ENCODE assay signal across 8 cellular contexts in genomic region chr2:127080226-127080940, GRCh38. TPM values are rescaled to one million over a fixed set of nuclear protein-coding genes. Genes with fewer than 3 reads are reported as not detected.
A peak's percentile ranks its signal among the peaks of the same experiment; 100 is the strongest.
DNase-seq lines count a peak whose midpoint lies in the region; ATAC-seq and TF ChIP-seq lines count a peak whose summit lies in the region.

No MANE protein-coding gene starts in this region.

- no peak overlapping the region for H2BK120ac ChIP-seq in H9 (ENCODE audit: low read depth, low read length, poor library complexity, severe bottlenecking)

- no peak overlapping the region for H3K27ac ChIP-seq in H9 (ENCODE audit: insufficient read length, low read depth, low read length)
- peak overlapping the region; percentile 3 for H3K27ac ChIP-seq in suprapubic skin

- DNase-seq in A172 (ENCODE audit: low spot score): peak; percentile 33
- no peak for DNase-seq in H9
- peak; percentile 21 to 32 for DNase-seq in activated CD4-positive, alpha-beta T cell treated with anti-CD3 and anti-CD28 coated beads, Interleukin-2, amount 50 U/mL, for 24 hours (ENCODE audit: low read depth in 1 of 2, low spot score in 1 of 2)
- DNase-seq in immature natural killer cell: peak in 2 of 3 donors; percentile 59 to 61
- no peak for DNase-seq in suprapubic skin (ENCODE audit: low spot score in 2 of 2)
- no peak for DNase-seq in GM19238 (ENCODE audit: insufficient read length, low spot score)
- no peak for DNase-seq in GM03348 (ENCODE audit: low spot score)

- WGBS in H9 (ENCODE audit: extremely low coverage, insufficient read length, low lambda C conversion rate): no CpG with 5 or more reads among the region's 14 CpGs
- WGBS in suprapubic skin: 90% methylated on average over 13 of the region's 14 CpGs

- TF ChIP-seq POLR2A in suprapubic skin (IDR thresholded peaks at IDR 0.05): no peak

- H3K56ac ChIP-seq in H9 (ENCODE audit: insufficient read length, low read depth, low read length): no peak overlapping the region

- peak overlapping the region in 2 of 3 experiments; percentile 31 to 39; a peak in 2 of 7 replicates for H3K27ac Mint-ChIP-seq in H9
- H3K27ac Mint-ChIP-seq in immature natural killer cell: peak overlapping the region; percentile 96 to 99 (median 98)

- no peaks in the 10 kb centered on the region for H3K27me3 Mint-ChIP-seq in H9 (ENCODE audit: low read depth)
- peaks cover 9 to 30% (median 25%) of the 10 kb centered on the region in 3 donors for H3K27me3 Mint-ChIP-seq in immature natural killer cell (ENCODE audit: low read depth in 3 of 3)

- no peak overlapping the region; the same call in 1 of the 2 replicates for H3K14ac ChIP-seq in H9 (ENCODE audit: insufficient read depth, low read length)

- no peak overlapping the region for H4K5ac ChIP-seq in H9 (ENCODE audit: insufficient read length, low read depth, low read length)

- no peak overlapping the region for H2AFZ ChIP-seq in H9 (ENCODE audit: low read length)

- H3K9me3 ChIP-seq in H9 (ENCODE audit: control insufficient read depth, low read depth, low read length) (no peaks in the 10 kb centered on the region), suprapubic skin (no peaks in the 10 kb centered on the region)

- H2BK20ac ChIP-seq in H9 (ENCODE audit: low read depth, low read length, poor library complexity, severe bottlenecking): no peak overlapping the region

- no peak overlapping the region for H4K91ac ChIP-seq in H9 (ENCODE audit: insufficient read length, low read depth, low read length)

- H4K20me1 ChIP-seq in H9 (ENCODE audit: control insufficient read depth, insufficient read depth, insufficient read length): peaks cover 3% of the 10 kb centered on the region

- TF ChIP-seq EP300 in suprapubic skin (IDR thresholded peaks at IDR 0.05): no peak

- H3K23me2 ChIP-seq in H9 (ENCODE audit: insufficient read length, low read depth, low read length, poor library complexity, severe bottlenecking): no peaks in the 10 kb centered on the region

- H3K18ac ChIP-seq in H9 (ENCODE audit: insufficient read length, low read depth, low read length): no peak overlapping the region

- no peak overlapping the region for H3K23ac ChIP-seq in H9 (ENCODE audit: insufficient read length, low read depth, low read length)

- H3K9ac ChIP-seq in H9 (ENCODE audit: extremely low read depth, insufficient read length, low read length): no peak overlapping the region

- no peaks in the 10 kb centered on the region for H3K27me3 ChIP-seq in H9 (ENCODE audit: insufficient read depth, low read length)
- no peaks in the 10 kb centered on the region for H3K27me3 ChIP-seq in suprapubic skin

- H2BK12ac ChIP-seq in H9 (ENCODE audit: insufficient read length, low read depth, low read length): no peak overlapping the region

- no peak overlapping the region for H3K4me3 Mint-ChIP-seq in H9
- H3K4me3 Mint-ChIP-seq in immature natural killer cell: peak overlapping the region; percentile 85 to 95 (median 90)

- H3K4me1 Mint-ChIP-seq in H9 (peaks cover 30 to 52% of the 10 kb centered on the region in 2 experiments), immature natural killer cell (peaks cover 88 to 90% of the 10 kb centered on the region in 2 donors)

- H3K36me3 ChIP-seq in suprapubic skin: no peaks in the 10 kb centered on the region

- H3K4me1 ChIP-seq in H9 (ENCODE audit: insufficient read depth, low read length) (no peaks in the 10 kb centered on the region), suprapubic skin (peaks cover 60% of the 10 kb centered on the region)

- no peak overlapping the region for H2BK15ac ChIP-seq in H9 (ENCODE audit: low read depth, low read length)

- H3K9me3 Mint-ChIP-seq in H9 (no peaks in the 10 kb centered on the region; a peak in 1 of 5 replicates), immature natural killer cell (no peaks in the 10 kb centered on the region)

- no peaks in the 10 kb centered on the region; the same call in 1 of the 2 replicates for H3K79me2 ChIP-seq in H9 (ENCODE audit: insufficient read depth, low read length)

- H3K36me3 Mint-ChIP-seq in H9 (ENCODE audit: insufficient read depth in 1 of 3, low read depth in 3 of 3) (peaks cover 0 to 3% (median 0%) of the 10 kb centered on the region in 3 experiments; a peak in 2 of 7 replicates), immature natural killer cell (no peaks in the 10 kb centered on the region)

- H3K79me1 ChIP-seq in H9 (ENCODE audit: insufficient read depth, low read depth, low read length, poor library complexity, severe bottlenecking): no peaks in the 10 kb centered on the region

- no peak for ATAC-seq in GM18519 (IDR thresholded peaks at IDR 0.05; ENCODE audit: low FRiP score, unreplicated experiment)

- H2BK5ac ChIP-seq in H9 (ENCODE audit: insufficient read length, low read length): no peak overlapping the region

- H3T11ph ChIP-seq in H9 (ENCODE audit: low read length): no peak overlapping the region

- H2AK5ac ChIP-seq in H9 (ENCODE audit: insufficient read length, low read length): no peak overlapping the region

- no peak overlapping the region for H3K4me3 ChIP-seq in suprapubic skin

- H3K4ac ChIP-seq in H9 (ENCODE audit: low read depth, low read length): no peak overlapping the region

- H4K8ac ChIP-seq in H9 (replicated peaks; ENCODE audit: insufficient read length, low read depth, low read length): no peak overlapping the region

- H3K4me2 ChIP-seq in H9 (ENCODE audit: insufficient read depth, insufficient read length, low read length): no peak overlapping the region

- TF ChIP-seq CTCF in H9 (conservative IDR thresholded peaks at IDR 0.05): no peak
- TF ChIP-seq CTCF in suprapubic skin (IDR thresholded peaks at IDR 0.05): no peak

RNA-seq across cellular contexts. Expression of gene BIN1, which starts 26.6 kb away (rescaled TPM):
- 114 and 117 TPM in 2 replicates for total RNA-seq in A172 (2014; rRNA removed; shearing (Covaris generic))
- 30.0 and 32.0 TPM in 2 replicates for total RNA-seq in H9 (2021)
- 100 to 1,000 TPM; 110 to 169 (median 167) TPM for polyA plus RNA-seq in immature natural killer cell
- total RNA-seq in suprapubic skin: 10 to 100 TPM in 1 of 4 donors, 1 to 10 TPM in 3; 5.6 to 13.3 (median 8.8) TPM

Comparison
In these comparisons a context has a peak if more than half of its experiments do, and no peak if none do; other contexts are left out.
1. DNase-seq: peak in A172 (single experiment), activated CD4-positive, alpha-beta T cell treated with anti-CD3 and anti-CD28 coated beads, Interleukin-2, amount 50 U/mL, for 24 hours (2 of 2) and immature natural killer cell (2 of 3); none in H9 (single experiment), suprapubic skin (0 of 2), GM19238 (single experiment) and GM03348 (single experiment).
2. H3K4me3 Mint-ChIP-seq: peak in immature natural killer cell (5 of 5); none in H9 (0 of 2).